Comparison of ENCODE assay signal across 8 cellular contexts in genomic region chr11:104946907-104947306, GRCh38. TPM values are rescaled to one million over a fixed set of nuclear protein-coding genes. Genes with fewer than 3 reads are reported as not detected.
DNase-seq lines count a peak whose midpoint lies in the region; ATAC-seq and TF ChIP-seq lines count a peak whose summit lies in the region.

No MANE protein-coding gene starts in this region.

- H3K9me3 ChIP-seq in OCI-LY3 (ENCODE audit: insufficient read depth, low read length): no peaks in the 10 kb centered on the region

- TF ChIP-seq CTCF in OCI-LY3 (IDR thresholded peaks at IDR 0.05; ENCODE audit: low read depth, low read length): peak; percentile 51
- peak; percentile 58 for TF ChIP-seq CTCF in choroid plexus epithelial cell (conservative IDR thresholded peaks at IDR 0.05; ENCODE audit: low read depth, low read length)

- ATAC-seq in GM19025 (IDR thresholded peaks at IDR 0.05; ENCODE audit: low read depth, unreplicated experiment): peak; percentile 85
- ATAC-seq in HG03135 (IDR thresholded peaks at IDR 0.05; ENCODE audit: unreplicated experiment): peak; percentile 97

- H3K9ac ChIP-seq in OCI-LY3 (ENCODE audit: low read length): no peak overlapping the region

- H3K27me3 ChIP-seq in OCI-LY3 (ENCODE audit: low read depth, low read length): no peaks in the 10 kb centered on the region

- no peak overlapping the region for H3K4me3 ChIP-seq in OCI-LY3 (ENCODE audit: low read length)
- H3K4me3 ChIP-seq in choroid plexus epithelial cell (ENCODE audit: low read depth, low read length): no peak overlapping the region

- H4K20me1 ChIP-seq in OCI-LY3 (ENCODE audit: insufficient read depth, low read length): no peaks in the 10 kb centered on the region

- peak; percentile 8 to 67 for DNase-seq in NCI-H526 (lab: John Stamatoyannopoulos, UW)
- DNase-seq in NCI-H526 treated with DMSO at 0.1 percent for 48 hours (lab: John Stamatoyannopoulos, UW): no peak
- peak; percentile 78 for DNase-seq in choroid plexus epithelial cell (ENCODE audit: low read depth)
- peak; percentile 59 for DNase-seq in myocyte (ENCODE audit: low read depth)
- no peak for DNase-seq in T-helper 9 cell

- H3K27ac ChIP-seq in OCI-LY3 (ENCODE audit: low read length): no peak overlapping the region

- no peaks in the 10 kb centered on the region for H3K79me2 ChIP-seq in OCI-LY3 (ENCODE audit: low read length)

- H2AFZ ChIP-seq in OCI-LY3 (ENCODE audit: low read depth, low read length): no peak overlapping the region

- H3K36me3 ChIP-seq in OCI-LY3 (replicated peaks; ENCODE audit: low read depth, low read length): no peaks in the 10 kb centered on the region

- H3K4me2 ChIP-seq in OCI-LY3 (ENCODE audit: low read length): no peak overlapping the region

- H3K4me1 ChIP-seq in OCI-LY3 (ENCODE audit: low read length): no peaks in the 10 kb centered on the region

RNA-seq across cellular contexts. Expression of gene CASP4, which starts 21.5 kb away (rescaled TPM):
- total RNA-seq in myocyte: 54.0 and 59.5 TPM in 2 replicates
- polyA plus RNA-seq in myocyte (2012): 36.2 TPM

RNA-seq across cellular contexts. Expression of gene CASP12, which starts 48.6 kb away (rescaled TPM):
- not detected in 2 replicates for total RNA-seq in myocyte
- 0.09 TPM for polyA plus RNA-seq in myocyte (2012)

Comparison
In these comparisons a context has a peak if more than half of its experiments do, and no peak if none do; other contexts are left out.
1. DNase-seq: peak in NCI-H526 (2 of 2), choroid plexus epithelial cell (single experiment) and myocyte (single experiment); none in NCI-H526 treated with DMSO at 0.1 percent for 48 hours (single experiment) and T-helper 9 cell (single experiment).